Comparison of ENCODE assay signal across 8 cellular contexts in the genomic region with DNA sequence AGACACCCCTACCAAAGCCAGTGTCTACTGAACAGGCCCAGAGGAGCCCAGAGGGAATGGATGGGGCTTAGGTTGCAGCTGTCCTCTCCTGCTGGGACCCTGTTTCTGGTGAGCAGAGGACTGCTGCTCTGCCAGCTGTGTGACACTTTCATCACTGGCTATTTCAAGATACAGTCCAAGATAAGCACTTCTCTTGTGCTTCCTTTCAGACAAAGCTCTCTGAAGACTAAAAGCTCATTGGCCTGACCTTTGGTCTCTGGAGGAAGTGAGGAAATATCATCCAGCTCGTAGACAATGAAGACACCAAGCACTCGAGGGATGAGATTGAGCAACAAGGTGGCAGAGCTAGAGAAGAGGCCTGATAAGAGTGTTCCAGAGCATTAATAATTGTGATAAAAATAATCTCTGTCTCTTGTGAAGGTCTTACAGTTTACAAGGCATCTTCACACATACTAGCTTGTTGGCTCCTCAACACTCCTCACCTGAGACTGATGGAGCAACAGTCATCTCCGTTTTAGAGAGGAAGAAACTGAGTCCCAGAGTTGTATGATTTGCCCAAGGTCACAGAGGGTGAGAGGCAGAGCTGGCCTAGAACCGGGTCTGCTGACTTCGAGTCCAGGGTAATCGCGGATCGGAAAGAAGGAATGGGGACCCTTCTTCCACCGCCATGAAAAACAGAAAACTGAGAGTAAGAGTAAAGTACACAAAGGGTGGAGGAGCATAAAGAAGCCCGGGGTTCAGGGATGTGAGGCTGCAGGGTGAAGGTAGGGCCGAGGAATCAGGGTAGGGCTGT. TPM values are rescaled to one million over a fixed set of nuclear protein-coding genes. Genes with fewer than 3 reads are reported as not detected.
DNase-seq lines count a peak whose midpoint lies in the region; ATAC-seq and TF ChIP-seq lines count a peak whose summit lies in the region.

No MANE protein-coding gene starts in this region.

- peak overlapping the region; percentile 92 to 96 (median 94) for H3K4me3 Mint-ChIP-seq in CD4-positive, alpha-beta memory T cell
- H3K4me3 Mint-ChIP-seq in HFFc6, result peak overlapping the region; percentile 96
- H3K4me3 Mint-ChIP-seq in T-helper 17 cell, result peak overlapping the region; percentile 98
- H3K4me3 Mint-ChIP-seq in naive thymus-derived CD8-positive, alpha-beta T cell, result peak overlapping the region; percentile 92 to 98 (median 97)

- peaks cover 0 to 2% (median 0%) of the 10 kb centered on the region in 8 donors for H3K9me3 Mint-ChIP-seq in CD4-positive, alpha-beta memory T cell
- no peaks in the 10 kb centered on the region for H3K9me3 Mint-ChIP-seq in HFFc6
- H3K9me3 Mint-ChIP-seq in naive thymus-derived CD8-positive, alpha-beta T cell, result no peaks in the 10 kb centered on the region

- CTCF ChIA-PET in CD4-positive, alpha-beta memory T cell (lab: Charles Lee; ENCODE audit: partially characterized antibody), result interaction anchor here (0.7 to 12.9 kb wide), 19 partner anchors 9 to 153 kb away, joined by 3 to 583 read pairs (median 5); partner anchors contain the start of gene PDIK1L

- H3K27ac Mint-ChIP-seq in CD4-positive, alpha-beta memory T cell, result peak overlapping the region; percentile 97 to 99 (median 98)
- H3K27ac Mint-ChIP-seq in HFFc6 (peak overlapping the region; percentile 94), T-helper 17 cell (peak overlapping the region; percentile 98)
- H3K27ac Mint-ChIP-seq in naive thymus-derived CD8-positive, alpha-beta T cell, result peak overlapping the region; percentile 96 to 100 (median 99)

- H3K27me3 ChIP-seq in CD4-positive, alpha-beta memory T cell (ENCODE audit: insufficient read depth, low read length), result no peaks in the 10 kb centered on the region

- TF ChIP-seq CTCF in HFFc6 (IDR thresholded peaks at IDR 0.05), result no peak

- intact Hi-C loops in CD4-positive, alpha-beta memory T cell (cut with micrococcal nuclease), result loop anchor here (5.0 kb wide), 1 partner anchor 380 kb away; the partner anchor contains the start of gene MAN1C1

- DNase-seq in CD4-positive, alpha-beta memory T cell, result peak in 3 of 5 donors; percentile 4 to 10 (median 9)
- DNase-seq in HFFc6 (peak; percentile 61), T-helper 17 cell (no peak), fibroblast of gingiva (ENCODE audit: low read depth) (peak; percentile 76)
- peak in 3 of 10 donors; percentile 17 to 23 (median 18) for DNase-seq in naive thymus-derived CD8-positive, alpha-beta T cell

- no peaks in the 10 kb centered on the region for H3K27me3 Mint-ChIP-seq in CD4-positive, alpha-beta memory T cell
- H3K27me3 Mint-ChIP-seq in HFFc6 (ENCODE audit: insufficient read depth) (no peaks in the 10 kb centered on the region), T-helper 17 cell (peaks cover 5% of the 10 kb centered on the region)
- H3K27me3 Mint-ChIP-seq in naive thymus-derived CD8-positive, alpha-beta T cell, result no peaks in the 10 kb centered on the region

- no peaks in the 10 kb centered on the region for H3K36me3 ChIP-seq in CD4-positive, alpha-beta memory T cell (ENCODE audit: insufficient read depth, low read length)

- H3K27ac ChIP-seq in CD4-positive, alpha-beta memory T cell (ENCODE audit: low read depth, low read length), result peak overlapping the region; percentile 84

- H3K9me3 ChIP-seq in CD4-positive, alpha-beta memory T cell (ENCODE audit: control insufficient read depth in 1 of 2, low read length in 2 of 2), result no peaks in the 10 kb centered on the region
- no peaks in the 10 kb centered on the region for H3K9me3 ChIP-seq in T-helper 17 cell (ENCODE audit: control insufficient read depth, low read length, poor library complexity, severe bottlenecking)

- ATAC-seq in T-helper 17 cell (no peak), HG03460 (IDR thresholded peaks at IDR 0.05; ENCODE audit: unreplicated experiment) (no peak), GM19351 (IDR thresholded peaks at IDR 0.05; ENCODE audit: unreplicated experiment) (no peak), GM18858 (IDR thresholded peaks at IDR 0.05; ENCODE audit: unreplicated experiment) (no peak)
- peak in 1 of 2 donors; percentile 3 for ATAC-seq in naive thymus-derived CD8-positive, alpha-beta T cell

- POLR2A ChIA-PET in CD4-positive, alpha-beta memory T cell (lab: Charles Lee; ENCODE audit: partially characterized antibody), result interaction anchor here (0.7 to 4.4 kb wide), 19 partner anchors 9 to 756 kb away, joined by 3 to 73 read pairs (median 5); partner anchors contain the start of genes AUNIP, HMGN2, MTFR1L and PAQR7
- POLR2A ChIA-PET in naive thymus-derived CD8-positive, alpha-beta T cell (lab: Charles Lee), result interaction anchor here (0.9 to 7.4 kb wide), 15 partner anchors 9 to 750 kb away, joined by 3 to 97 read pairs (median 6); partner anchors contain the start of genes MTFR1L, PAQR7, RSRP1 and STMN1

- peaks cover 24 to 39% (median 33%) of the 10 kb centered on the region in 4 donors for H3K4me1 Mint-ChIP-seq in CD4-positive, alpha-beta memory T cell
- peaks cover 37% of the 10 kb centered on the region for H3K4me1 Mint-ChIP-seq in HFFc6 (ENCODE audit: low read depth)
- peaks cover 24% of the 10 kb centered on the region for H3K4me1 Mint-ChIP-seq in T-helper 17 cell
- peaks cover 19 to 50% (median 45%) of the 10 kb centered on the region in 4 donors for H3K4me1 Mint-ChIP-seq in naive thymus-derived CD8-positive, alpha-beta T cell

- peaks cover 0 to 9% of the 10 kb centered on the region in 2 donors for H3K36me3 Mint-ChIP-seq in CD4-positive, alpha-beta memory T cell
- H3K36me3 Mint-ChIP-seq in HFFc6 (ENCODE audit: low read depth) (0 out of 2 replicates have a peak, but pooled peaks cover 7% of the 10 kb centered on the region), T-helper 17 cell (ENCODE audit: low read depth) (no peaks in the 10 kb centered on the region)
- no peaks in the 10 kb centered on the region for H3K36me3 Mint-ChIP-seq in naive thymus-derived CD8-positive, alpha-beta T cell

- H3K4me1 ChIP-seq in CD4-positive, alpha-beta memory T cell (ENCODE audit: insufficient read depth, low read length), result peaks cover 38% of the 10 kb centered on the region

- H3K4me3 ChIP-seq in CD4-positive, alpha-beta memory T cell (ENCODE audit: low read length in 2 of 2), result peak overlapping the region; percentile 67 to 86

RNA-seq across cellular contexts. Expression of gene PAFAH2, which starts 0.7 kb away (rescaled TPM):
- total RNA-seq in CD4-positive, alpha-beta memory T cell, result 10 to 100 TPM; 18.3 to 20.0 TPM
- polyA plus RNA-seq in CD4-positive, alpha-beta memory T cell, result 10 to 100 TPM; 10.1 to 12.3 TPM
- total RNA-seq in HFFc6 (2021; fragmentation: NEBNext Ultra II Directional; extraction: Animal tissue kit (Norgen Biotek cat#: 25700)), result 10 to 100 TPM in 3 of 6 experiments, 1 to 10 TPM in 3; 9.4 to 14.0 (median 10.0) TPM
- total RNA-seq in T-helper 17 cell, result 1 to 10 TPM; 4.9 to 6.9 TPM
- 10 to 100 TPM; 24.6 to 25.4 TPM for total RNA-seq in naive thymus-derived CD8-positive, alpha-beta T cell
- 10 to 100 TPM; 16.4 to 25.5 (median 17.3) TPM for polyA plus RNA-seq in naive thymus-derived CD8-positive, alpha-beta T cell

RNA-seq across cellular contexts. Expression of gene EXTL1, which starts 24.4 kb away (rescaled TPM):
- total RNA-seq in CD4-positive, alpha-beta memory T cell, result under 1 TPM; 0.12 to 0.19 TPM
- not detected for polyA plus RNA-seq in CD4-positive, alpha-beta memory T cell
- 10 to 100 TPM in 3 of 6 experiments, 1 to 10 TPM in 3; 8.1 to 22.9 (median 9.4) TPM for total RNA-seq in HFFc6 (2021; fragmentation: NEBNext Ultra II Directional; extraction: Animal tissue kit (Norgen Biotek cat#: 25700))
- not detected for total RNA-seq in T-helper 17 cell
- total RNA-seq in naive thymus-derived CD8-positive, alpha-beta T cell, result under 1 TPM; 0.19 to 0.26 TPM
- polyA plus RNA-seq in naive thymus-derived CD8-positive, alpha-beta T cell, result not detected

RNA-seq across cellular contexts. Expression of gene SLC30A2, which starts 48.8 kb away (rescaled TPM):
- not detected for total RNA-seq in CD4-positive, alpha-beta memory T cell
- polyA plus RNA-seq in CD4-positive, alpha-beta memory T cell, result not detected
- total RNA-seq in HFFc6 (2021; fragmentation: NEBNext Ultra II Directional; extraction: Animal tissue kit (Norgen Biotek cat#: 25700)), result not detected
- total RNA-seq in T-helper 17 cell, result not detected
- total RNA-seq in naive thymus-derived CD8-positive, alpha-beta T cell, result not detected
- polyA plus RNA-seq in naive thymus-derived CD8-positive, alpha-beta T cell, result under 1 TPM in 1 of 3 donors, not detected in 2; 0.16 TPM

Comparison
In these comparisons a context has a peak if more than half of its experiments do, and no peak if none do; other contexts are left out.
1. DNase-seq: peak in CD4-positive, alpha-beta memory T cell (3 of 5), HFFc6 (single experiment) and fibroblast of gingiva (single experiment); none in T-helper 17 cell (0 of 3).
2. RNA of gene EXTL1, which starts 24.4 kb away (total RNA-seq): 8.1 to 22.9 TPM in HFFc6; 0.19 to 0.26 TPM in naive thymus-derived CD8-positive, alpha-beta T cell, 0.12 to 0.19 TPM in CD4-positive, alpha-beta memory T cell and not detected in T-helper 17 cell; every median in the first group is over 4 times any median in the second.
3. Peak in every context shown above with its lines, with median percentiles within 50 percentile points of each other: H3K27ac Mint-ChIP-seq and H3K4me3 Mint-ChIP-seq.